16 cellular contexts compared by ENCODE assay signal in the genomic region with DNA sequence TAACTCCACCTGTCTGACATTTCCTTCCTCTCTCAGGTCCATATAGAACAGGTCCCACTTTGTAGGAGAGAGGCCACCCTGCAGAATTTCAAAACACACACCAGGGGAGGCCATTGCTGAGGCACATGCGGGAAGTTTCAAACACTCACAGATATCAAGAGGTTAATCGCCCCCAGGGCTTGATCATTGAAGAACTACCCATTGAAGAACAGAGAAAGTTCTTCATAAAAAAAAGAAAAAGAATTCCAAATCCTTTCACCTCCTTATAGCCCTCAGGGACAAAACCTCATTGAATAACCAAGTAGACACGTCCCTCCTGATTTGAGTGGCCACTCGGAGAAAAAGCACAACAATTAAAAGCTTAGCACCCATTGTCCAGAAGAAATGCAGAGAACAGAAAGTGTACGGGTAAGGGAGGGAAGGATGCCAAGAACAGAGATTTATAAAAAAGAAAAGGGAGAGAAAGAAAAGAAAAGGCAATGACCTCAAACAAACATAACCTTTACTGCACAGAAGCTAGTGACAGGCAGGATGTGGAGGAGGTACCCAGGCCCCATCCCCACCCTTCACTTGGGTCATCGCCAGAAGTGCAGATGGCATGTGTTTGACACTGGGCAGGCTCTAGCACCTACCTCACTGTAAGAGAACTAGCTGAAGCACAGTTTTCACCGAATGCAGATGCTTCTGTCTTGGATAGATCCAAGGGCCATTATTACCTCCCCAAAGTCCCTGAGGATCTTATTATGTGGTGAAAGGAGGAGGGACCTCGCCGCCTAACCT.
A peak's percentile ranks its signal among the peaks of the same experiment; 100 is the strongest.
DNase-seq lines count a peak whose midpoint lies in the region; ATAC-seq lines count a peak whose summit lies in the region.
"Had no signal": no experiment of that assay in that cellular context is flagged by ENCODE, and none has a peak within 500 bp of the region (broad histone marks: within the 10 kb centered on the region; RNA-seq: fewer than 3 reads in every experiment).

No MANE protein-coding gene starts in this region.

- no peaks in the 10 kb centered on the region for H3K27me3 Mint-ChIP-seq in activated T-helper 17 cell treated with anti-CD3 and anti-CD28 coated beads, Interleukin-2, amount 50 U/mL, for 72 hours
- H3K27me3 Mint-ChIP-seq: CD4-positive, CD25-positive, alpha-beta regulatory T cell had no signal

- H3K27ac Mint-ChIP-seq in activated T-helper 17 cell treated with anti-CD3 and anti-CD28 coated beads, Interleukin-2, amount 50 U/mL, for 72 hours: no peak overlapping the region
- H3K27ac Mint-ChIP-seq: activated T-cell treated with anti-CD3 and anti-CD28 coated beads, Interleukin-2, amount 50 U/mL, for 24 hours; CD4-positive, CD25-positive, alpha-beta regulatory T cell; WTC11 had no signal

- ATAC-seq in activated T-helper 17 cell treated with anti-CD3 and anti-CD28 coated beads, Interleukin-2, amount 50 U/mL, for 72 hours (replicated peaks): no peak
- ATAC-seq in left cardiac atrium: no peak
- ATAC-seq: foreskin keratinocyte; naive thymus-derived CD4-positive, alpha-beta T cell; WTC11 had no signal

- intact Hi-C loops in left cardiac atrium (cut with DNase I): no loop called here

- DNase-seq in DMS153 (lab: John Stamatoyannopoulos, UW) (peak; percentile 60), NCI-H1092 treated with DMSO at 0.1 percent for 48 hours (lab: John Stamatoyannopoulos, UW) (peak; percentile 71), NCI-H774 (lab: John Stamatoyannopoulos, UW) (peak; percentile 72), left kidney (ENCODE audit: low read depth, low spot score) (peak; percentile 61), left cardiac atrium (no peak), amniotic stem cell (lab: John Stamatoyannopoulos, UW) (no peak)
- DNase-seq in stimulated activated CD4-positive, alpha-beta T cell treated with anti-CD3 and anti-CD28 coated beads, Interleukin-15, amount 100 ng/mL, for 24 hours: no peak
- DNase-seq: activated T-cell treated with anti-CD3 and anti-CD28 coated beads, Interleukin-2, amount 50 U/mL, for 24 hours; CD4-positive, CD25-positive, alpha-beta regulatory T cell; foreskin keratinocyte; MV-4-11; retina; stomach had no signal

- no peak overlapping the region for H3K4me3 Mint-ChIP-seq in activated T-helper 17 cell treated with anti-CD3 and anti-CD28 coated beads, Interleukin-2, amount 50 U/mL, for 72 hours
- H3K4me3 Mint-ChIP-seq: activated T-cell treated with anti-CD3 and anti-CD28 coated beads, Interleukin-2, amount 50 U/mL, for 24 hours; CD4-positive, CD25-positive, alpha-beta regulatory T cell; naive thymus-derived CD4-positive, alpha-beta T cell; WTC11 had no signal

- H3K36me3 Mint-ChIP-seq in activated T-helper 17 cell treated with anti-CD3 and anti-CD28 coated beads, Interleukin-2, amount 50 U/mL, for 72 hours (ENCODE audit: low read depth): no peaks in the 10 kb centered on the region
- H3K36me3 Mint-ChIP-seq: CD4-positive, CD25-positive, alpha-beta regulatory T cell; naive thymus-derived CD4-positive, alpha-beta T cell; WTC11 had no signal

- H3K4me1 Mint-ChIP-seq in activated T-helper 17 cell treated with anti-CD3 and anti-CD28 coated beads, Interleukin-2, amount 50 U/mL, for 72 hours: no peaks in the 10 kb centered on the region

- no peaks in the 10 kb centered on the region for H3K9me3 Mint-ChIP-seq in activated T-helper 17 cell treated with anti-CD3 and anti-CD28 coated beads, Interleukin-2, amount 50 U/mL, for 72 hours
- H3K9me3 Mint-ChIP-seq: activated T-cell treated with anti-CD3 and anti-CD28 coated beads, Interleukin-2, amount 50 U/mL, for 24 hours had no signal

Comparison
In these comparisons a context has a peak if more than half of its experiments do, and no peak if none do; other contexts are left out.
1. DNase-seq: peak in DMS153 (single experiment), NCI-H1092 treated with DMSO at 0.1 percent for 48 hours (single experiment), NCI-H774 (single experiment) and left kidney (single experiment); none in left cardiac atrium (single experiment), stimulated activated CD4-positive, alpha-beta T cell treated with anti-CD3 and anti-CD28 coated beads, Interleukin-15, amount 100 ng/mL, for 24 hours (single experiment) and amniotic stem cell (single experiment).